9 cellular contexts compared by ENCODE assay signal in the genomic region with DNA sequence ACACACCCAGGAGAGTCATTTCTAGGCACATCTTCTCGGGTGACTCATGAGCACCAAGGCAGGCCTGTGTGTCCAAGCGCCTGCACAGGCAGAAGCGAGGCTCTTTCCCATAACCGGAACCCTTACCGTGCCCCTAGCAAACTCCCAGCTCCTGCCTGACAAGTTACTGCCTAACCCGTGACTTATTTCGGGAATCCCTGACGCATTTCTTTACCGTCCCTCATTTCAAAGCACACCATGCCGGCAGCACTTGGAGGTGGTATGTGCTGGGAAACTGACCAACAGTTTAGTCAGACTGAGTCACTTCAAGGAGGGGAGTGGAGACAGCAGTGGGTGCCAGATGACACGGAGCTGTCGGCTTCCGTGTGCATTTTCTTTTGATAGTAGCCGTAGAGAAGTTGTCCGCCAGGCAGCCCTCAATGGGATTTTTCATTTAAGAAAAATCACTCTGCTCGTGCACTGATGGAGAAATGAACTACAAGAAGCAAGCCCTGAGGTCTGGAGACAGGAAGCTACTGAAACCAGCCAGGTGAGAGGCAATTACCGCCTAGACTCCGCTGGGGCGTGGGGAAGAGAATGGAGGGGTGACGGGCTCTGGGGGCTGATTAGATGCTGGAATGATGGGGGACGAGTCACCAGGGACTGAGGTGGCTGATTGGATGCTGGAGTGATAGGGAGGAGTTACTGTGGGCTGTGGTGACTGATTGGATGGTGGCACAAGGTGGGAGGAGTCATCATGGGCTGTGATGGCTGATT. TPM values are rescaled to one million over a fixed set of nuclear protein-coding genes. Genes with fewer than 3 reads are reported as not detected.
DNase-seq lines count a peak whose midpoint lies in the region; ATAC-seq and TF ChIP-seq lines count a peak whose summit lies in the region.
"Had no signal": no experiment of that assay in that cellular context is flagged by ENCODE, and none has a peak within 500 bp of the region (broad histone marks: within the 10 kb centered on the region; RNA-seq: fewer than 3 reads in every experiment).

No MANE protein-coding gene starts in this region.

- no peaks in the 10 kb centered on the region for H3K9me3 ChIP-seq in ascending aorta
- no peaks in the 10 kb centered on the region for H3K9me3 ChIP-seq in iPS-15b (ENCODE audit: control insufficient read depth, insufficient read depth, low read length)
- H3K9me3 ChIP-seq in thoracic aorta: no peaks in the 10 kb centered on the region
- H3K9me3 ChIP-seq: neutrophil had no signal

- peaks cover 4 to 15% of the 10 kb centered on the region in 2 donors for H3K4me1 ChIP-seq in ascending aorta
- H3K4me1 ChIP-seq in iPS-15b (ENCODE audit: control insufficient read depth, insufficient read depth, low read length): no peaks in the 10 kb centered on the region
- H3K4me1 ChIP-seq in thoracic aorta (ENCODE audit: control insufficient read depth in 1 of 2, low read depth in 2 of 2): peaks cover 12 to 29% of the 10 kb centered on the region in 2 donors

- no peak overlapping the region for H3K9ac ChIP-seq in iPS-15b (ENCODE audit: low read depth, low read length)

- ATAC-seq in thoracic aorta (ENCODE audit: insufficient number of reproducible peaks, low FRiP score, low read depth) (peak; percentile 92), GM18520 (IDR thresholded peaks at IDR 0.05; ENCODE audit: unreplicated experiment) (no peak)

- TF ChIP-seq CTCF in ascending aorta (IDR thresholded peaks at IDR 0.05) (no peak), thoracic aorta (IDR thresholded peaks at IDR 0.05) (no peak)

- no peaks in the 10 kb centered on the region for H3K27me3 ChIP-seq in ascending aorta
- no peaks in the 10 kb centered on the region for H3K27me3 ChIP-seq in iPS-15b (ENCODE audit: control insufficient read depth, insufficient read depth, low read length)
- H3K27me3 ChIP-seq in thoracic aorta (replicated peaks; ENCODE audit: insufficient read depth): no peaks in the 10 kb centered on the region

- H3K36me3 ChIP-seq in ascending aorta (no peaks in the 10 kb centered on the region), iPS-15b (ENCODE audit: control insufficient read depth, insufficient read depth, low read length) (no peaks in the 10 kb centered on the region), thoracic aorta (no peaks in the 10 kb centered on the region)
- H3K36me3 ChIP-seq: neutrophil had no signal

- peak overlapping the region in 1 of 2 donors; percentile 54 for H3K4me3 ChIP-seq in ascending aorta
- H3K4me3 ChIP-seq in iPS-15b (ENCODE audit: low read depth, low read length): peak overlapping the region; percentile 51
- peak overlapping the region; percentile 65 for H3K4me3 ChIP-seq in thoracic aorta

- H3K27ac ChIP-seq in ascending aorta (peak overlapping the region; percentile 81 to 93), thoracic aorta (peak overlapping the region; percentile 88 to 95)
- H3K27ac ChIP-seq: neutrophil had no signal

- DNase-seq in HS-5 (ENCODE audit: low read depth) (peak; percentile 99), ascending aorta (ENCODE audit: low spot score in 2 of 2) (peak; percentile 75 to 96), thoracic aorta (ENCODE audit: low spot score) (peak; percentile 80), KBM-7 (no peak), NCI-H2107 (lab: John Stamatoyannopoulos, UW) (no peak), CD1c-positive myeloid dendritic cell (ENCODE audit: extremely low spot score) (no peak)

- in situ Hi-C loops in KBM-7 (cut with MboI; ENCODE audit: low pct_unique_long_range_greater_than_20kb, low sequenced_read_pairs): no loop called here

- intact Hi-C loops in ascending aorta (cut with DNase I): loop anchor here (1.0 to 5.0 kb wide), 6 partner anchors 17 to 185 kb away; partner anchors contain the start of genes ATG7 and HRH1

RNA-seq across cellular contexts. Expression of gene HRH1, which starts 17.2 kb away (rescaled TPM):
- total RNA-seq in ascending aorta: 6.2 TPM
- 10 to 100 TPM; 17.7 to 48.3 TPM for total RNA-seq in thoracic aorta

Comparison
In these comparisons a context has a peak if more than half of its experiments do, and no peak if none do; other contexts are left out.
1. DNase-seq: peak in HS-5 (single experiment), ascending aorta (2 of 2) and thoracic aorta (single experiment); none in KBM-7 (single experiment), NCI-H2107 (single experiment) and CD1c-positive myeloid dendritic cell (single experiment).